ENCODE assay signal across 1 cellular context in the genomic region with DNA sequence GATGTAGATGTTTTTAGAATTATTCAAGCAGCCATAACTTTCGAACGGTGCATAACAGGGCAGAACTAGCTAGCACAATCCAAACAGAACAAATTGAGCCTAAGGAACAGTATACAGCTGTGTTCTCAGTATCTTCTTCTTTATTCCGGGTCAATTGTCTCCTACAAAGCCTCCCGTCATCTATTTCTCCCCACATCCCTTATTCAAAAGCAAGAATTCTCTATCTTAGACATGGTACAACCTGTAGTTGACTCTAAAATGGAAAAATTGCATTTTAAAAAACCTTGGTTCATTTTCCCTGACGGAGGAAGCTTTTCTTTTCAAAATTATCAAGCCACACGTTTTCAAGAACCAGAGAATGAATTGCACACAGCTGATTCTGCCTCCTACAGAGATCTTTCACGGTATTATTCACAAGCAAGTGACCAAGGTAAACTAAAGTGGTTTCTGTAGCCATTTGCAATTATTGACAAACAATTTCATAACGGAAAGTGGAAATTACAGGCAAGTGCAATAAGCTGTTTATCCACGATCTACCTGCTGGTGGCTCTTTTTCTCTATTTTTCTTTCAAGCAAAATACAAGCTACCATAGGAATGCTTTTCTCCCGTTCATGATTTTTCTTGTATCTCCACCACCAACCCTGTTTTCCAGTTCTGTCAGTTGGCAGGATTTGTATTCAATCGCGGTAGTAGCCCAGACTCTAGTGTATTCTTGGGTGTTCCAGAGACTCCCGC.
TF ChIP-seq lines count a peak whose summit lies in the region.

No MANE protein-coding gene starts in this region.

TF ChIP-seq in GM12878, 131 proteins besides CTCF, POLR2A, EP300 and RAD21 (continued from another document):
- TF ChIP-seq EZH2 (IDR thresholded peaks at IDR 0.05; ENCODE audit: borderline replicate concordance, control insufficient read depth, low read depth, low read length) (0 out of 2 replicates have a peak, but pooled peaks have one; percentile 9), HDAC2 (IDR thresholded peaks at IDR 0.05) (no peak), NFXL1 (IDR thresholded peaks at IDR 0.05; ENCODE audit: borderline replicate concordance) (no peak), BCL11A (IDR thresholded peaks at IDR 0.05; ENCODE audit: low read depth, low read length) (no peak), HDAC6 (IDR thresholded peaks at IDR 0.05; ENCODE audit: unreplicated experiment) (no peak)
TF ChIP-seq in GM12878: peak in this region for 1.
